Comparison of ENCODE assay signal across 8 cellular contexts in genomic region chr1:36160388-36160948, GRCh38. TPM values are rescaled to one million over a fixed set of nuclear protein-coding genes. Genes with fewer than 3 reads are reported as not detected.
A peak's percentile ranks its signal among the peaks of the same experiment; 100 is the strongest.
DNase-seq lines count a peak whose midpoint lies in the region; ATAC-seq and TF ChIP-seq lines count a peak whose summit lies in the region.

No MANE protein-coding gene starts in this region.

- peaks cover 61% of the 10 kb centered on the region for H3K4me1 Mint-ChIP-seq in MCF 10A (ENCODE audit: insufficient read depth, unreplicated experiment)

- H3K36me3 ChIP-seq in heart right ventricle: peaks cover 0 to 36% (median 0%) of the 10 kb centered on the region in 9 donors
- no peaks in the 10 kb centered on the region for H3K36me3 ChIP-seq in mucosa of rectum (ENCODE audit: control insufficient read depth in 2 of 2, insufficient read depth in 2 of 2, low read length in 2 of 2)
- H3K36me3 ChIP-seq in aorta (ENCODE audit: control insufficient read depth in 1 of 2, insufficient read depth in 2 of 2, low read length in 1 of 2): no peaks in the 10 kb centered on the region

- peaks cover 17% of the 10 kb centered on the region for H3K36me3 Mint-ChIP-seq in MCF 10A (ENCODE audit: insufficient read depth, unreplicated experiment)

- H3K27me3 ChIP-seq in heart right ventricle (no peaks in the 10 kb centered on the region), mucosa of rectum (ENCODE audit: control insufficient read depth in 2 of 2, insufficient read depth in 2 of 2, low read length in 2 of 2) (no peaks in the 10 kb centered on the region), aorta (ENCODE audit: control insufficient read depth in 1 of 2, insufficient read depth in 2 of 2, low read length in 1 of 2) (no peaks in the 10 kb centered on the region)

- no peaks in the 10 kb centered on the region for H3K9me3 ChIP-seq in heart right ventricle
- no peaks in the 10 kb centered on the region for H3K9me3 ChIP-seq in mucosa of rectum (ENCODE audit: control insufficient read depth in 2 of 2, low read length in 2 of 2)
- no peaks in the 10 kb centered on the region for H3K9me3 ChIP-seq in aorta (ENCODE audit: control insufficient read depth, low read length)

- CTCF ChIA-PET in MCF 10A (lab: Yijun Ruan, JAX): interaction anchor here (0.7 to 8.1 kb wide), 11 partner anchors 10 to 126 kb away, joined by 3 to 85 read pairs (median 5); partner anchors contain the start of gene TRAPPC3

- peak overlapping the region; percentile 66 for H3K4me3 Mint-ChIP-seq in MCF 10A (ENCODE audit: unreplicated experiment)

- peak overlapping the region; percentile 94 for H3K27ac Mint-ChIP-seq in MCF 10A (ENCODE audit: low read depth, unreplicated experiment)

- BruUV-seq in MCF 10A (replicated peaks; lab: Mats Ljungman, UMichigan): no TSS peak

- H3K27me3 Mint-ChIP-seq in MCF 10A (ENCODE audit: insufficient read depth, unreplicated experiment): no peaks in the 10 kb centered on the region

- TF ChIP-seq CTCF in heart right ventricle (IDR thresholded peaks at IDR 0.05) (no peak), MCF 10A (IDR thresholded peaks at IDR 0.05; ENCODE audit: unreplicated experiment) (no peak)

- peak overlapping the region; percentile 83 to 100 (median 98) for H3K27ac ChIP-seq in heart right ventricle
- H3K27ac ChIP-seq in mucosa of rectum (ENCODE audit: low read depth in 2 of 2, low read length in 2 of 2): peak overlapping the region; percentile 70 to 83
- H3K27ac ChIP-seq in aorta (ENCODE audit: low read depth in 1 of 2, low read length in 2 of 2): peak overlapping the region; percentile 17 to 84

- H3K4me1 ChIP-seq in heart right ventricle (peaks cover 31 to 83% (median 75%) of the 10 kb centered on the region in 9 donors), mucosa of rectum (ENCODE audit: control insufficient read depth in 2 of 2, insufficient read depth in 2 of 2, low read length in 2 of 2) (peaks cover 40 to 51% of the 10 kb centered on the region in 2 donors), aorta (ENCODE audit: control insufficient read depth in 1 of 2, insufficient read depth in 2 of 2, low read length in 2 of 2) (peaks cover 0 to 5% of the 10 kb centered on the region in 2 donors)

- DNase-seq in heart right ventricle: no peak
- DNase-seq in cardiac septum (ENCODE audit: low spot score): no peak
- DNase-seq in MCF 10A (ENCODE audit: unreplicated experiment): no peak
- DNase-seq in aorta: peak in 1 of 2 donors; percentile 75
- no peak for DNase-seq in AG08396 (ENCODE audit: low spot score)
- no peak for DNase-seq in dermis blood vessel endothelial cell

- intact Hi-C loops in heart right ventricle (cut with DNase I): loop anchor here in 1 of 10 donors (5.0 kb wide), 1 partner anchor 62 kb away; the partner anchor contains the start of gene THRAP3
- intact Hi-C loops in cardiac septum (cut with DNase I): no loop called here
- intact Hi-C loops in MCF 10A (cut with micrococcal nuclease): no loop called here
- intact Hi-C loops in aorta (cut with DNase I): no loop called here

- 23 to 31% methylated on average over 4 of the region's 4 CpGs for WGBS in heart right ventricle, 2 donors
- 39 to 44% methylated on average over 4 of the region's 4 CpGs for WGBS in aorta, 2 donors

- peak overlapping the region; percentile 43 to 44 for H3K9ac ChIP-seq in mucosa of rectum (ENCODE audit: low read depth in 1 of 2, low read length in 2 of 2)

- H3K9me3 Mint-ChIP-seq in MCF 10A (ENCODE audit: unreplicated experiment): no peaks in the 10 kb centered on the region

- POLR2A ChIA-PET in MCF 10A (lab: Yijun Ruan, JAX): interaction anchor here (0.9 to 6.3 kb wide), 11 partner anchors 10 to 277 kb away, joined by 3 to 94 read pairs (median 5); partner anchors contain the start of genes AGO1, LSM10, SH3D21 and THRAP3

- H3K4me3 ChIP-seq in heart right ventricle (peak overlapping the region; percentile 5 to 58 (median 50)), mucosa of rectum (ENCODE audit: low read length in 2 of 2) (peak overlapping the region; percentile 51 to 55), aorta (ENCODE audit: low read length in 2 of 2) (no peak overlapping the region)

- no peak for ATAC-seq in heart right ventricle
- no peak for ATAC-seq in aorta (ENCODE audit: low FRiP score)
- ATAC-seq in GM19463 (IDR thresholded peaks at IDR 0.05; ENCODE audit: unreplicated experiment): no peak

RNA-seq across cellular contexts. Expression of gene MAP7D1, which starts 4.5 kb away (rescaled TPM):
- total RNA-seq in heart right ventricle (100 to 1,000 TPM; 277 to 364 (median 325) TPM), cardiac septum (262 TPM), MCF 10A (2022) (131 and 170 TPM in 2 replicates), aorta (100 to 1,000 TPM; 113 to 133 TPM), dermis blood vessel endothelial cell (77.9 and 106 TPM in 2 replicates)
- polyA plus RNA-seq in heart right ventricle (100 to 1,000 TPM; 176 to 225 TPM), aorta (10 to 100 TPM; 52.8 to 81.2 TPM)

RNA-seq across cellular contexts. Expression of gene TRAPPC3, which starts 11.2 kb away (rescaled TPM):
- 10 to 100 TPM; 41.6 to 62.6 (median 48.4) TPM for total RNA-seq in heart right ventricle
- polyA plus RNA-seq in heart right ventricle: 10 to 100 TPM; 33.6 to 73.8 TPM
- 47.9 TPM for total RNA-seq in cardiac septum
- 72.8 and 75.5 TPM in 2 replicates for total RNA-seq in MCF 10A (2022)
- 10 to 100 TPM; 55.6 to 61.7 TPM for total RNA-seq in aorta
- polyA plus RNA-seq in aorta: 10 to 100 TPM; 81.0 to 90.7 TPM
- 77.8 and 117 TPM in 2 replicates for total RNA-seq in dermis blood vessel endothelial cell

RNA-seq across cellular contexts. Expression of gene COL8A2, which starts 35.4 kb away (rescaled TPM):
- total RNA-seq in heart right ventricle: 1 to 10 TPM in 3 of 10 donors, under 1 TPM in 7; 0.53 to 2.0 (median 0.73) TPM
- under 1 TPM; 0.58 to 0.80 TPM for polyA plus RNA-seq in heart right ventricle
- total RNA-seq in cardiac septum: 1.7 TPM
- total RNA-seq in MCF 10A (2022): not detected in 2 replicates
- 10 to 100 TPM; 37.5 to 48.5 TPM for total RNA-seq in aorta
- 10 to 100 TPM; 17.4 to 18.4 TPM for polyA plus RNA-seq in aorta
- total RNA-seq in dermis blood vessel endothelial cell: 3.0 and 3.2 TPM in 2 replicates

Comparison
In these comparisons a context has a peak if more than half of its experiments do, and no peak if none do; other contexts are left out.
1. H3K4me3 ChIP-seq: peak in heart right ventricle (10 of 10) and mucosa of rectum (2 of 2); none in aorta (0 of 2).
2. Peak in every context shown above with its lines, with median percentiles within 50 percentile points of each other: H3K27ac ChIP-seq.